In genomic region chr7:100476108-100476780, GRCh38 we compare ENCODE assay signal across 8 cellular contexts. TPM values are rescaled to one million over a fixed set of nuclear protein-coding genes. Genes with fewer than 3 reads are reported as not detected.
DNase-seq lines count a peak whose midpoint lies in the region; ATAC-seq and TF ChIP-seq lines count a peak whose summit lies in the region.

No MANE protein-coding gene starts in this region.

- ATAC-seq in activated CD4-positive, CD25-positive, alpha-beta regulatory T cell treated with anti-CD3 and anti-CD28 coated beads, Interleukin-2, amount 50 U/mL, for 24 hours = no peak

- H3K36me3 ChIP-seq in A673 (ENCODE audit: insufficient read depth, low read length, poor library complexity, severe bottlenecking) (peaks cover 9% of the 10 kb centered on the region), mucosa of stomach (ENCODE audit: control insufficient read depth, insufficient read depth, low read length) (peaks cover 8% of the 10 kb centered on the region)

- POLR2A ChIA-PET in A673 (lab: Charles Lee; ENCODE audit: low non-redundant PET) = interaction anchor here (0.7 kb wide), 1 partner anchor 141 kb away, joined by 7 read pairs; no protein-coding TSS in a partner anchor

- intact Hi-C loops in A673 (cut with micrococcal nuclease; ENCODE audit: unreplicated experiment) (loop anchor here (5.0 kb wide), 1 partner anchor 196 kb away; the partner anchor contains the start of gene GNB2), head of caudate nucleus (cut with DNase I) (loop anchor here (5.0 to 10.0 kb wide), 3 partner anchors 39 to 209 kb away; partner anchors contain the start of gene PPP1R35)

- peaks cover 26% of the 10 kb centered on the region for H3K4me1 Mint-ChIP-seq in HFFc6 (ENCODE audit: low read depth)
- peaks cover 36% of the 10 kb centered on the region for H3K4me1 Mint-ChIP-seq in brain

- peak overlapping the region; percentile 95 for H3K9ac ChIP-seq in mucosa of stomach (ENCODE audit: low read length)

- H3K36me3 Mint-ChIP-seq in HFFc6 (ENCODE audit: low read depth) = peaks cover 10% of the 10 kb centered on the region; the same call in 1 of the 2 replicates
- H3K36me3 Mint-ChIP-seq in brain = peaks cover 4% of the 10 kb centered on the region

- H3K9me3 Mint-ChIP-seq in HFFc6 (no peaks in the 10 kb centered on the region), brain (no peaks in the 10 kb centered on the region)

- H3K27ac Mint-ChIP-seq in HFFc6 (peak overlapping the region; percentile 68), brain (peak overlapping the region; percentile 80 to 93 (median 87))

- DNase-seq in A673 (ENCODE audit: low spot score) (no peak), HFFc6 (no peak), SW 1271 (lab: John Stamatoyannopoulos, UW) (no peak), head of caudate nucleus (no peak), GM10266 (ENCODE audit: extremely low spot score) (no peak)

- H3K27me3 ChIP-seq in A673 (replicated peaks; ENCODE audit: insufficient read depth, low read depth, low read length, poor library complexity) (no peaks in the 10 kb centered on the region), mucosa of stomach (ENCODE audit: control insufficient read depth, insufficient read depth, low read length) (no peaks in the 10 kb centered on the region)

- H3K9me3 ChIP-seq in A673 (ENCODE audit: low read depth, low read length, poor library complexity, severe bottlenecking) (no peaks in the 10 kb centered on the region), mucosa of stomach (ENCODE audit: control insufficient read depth, low read length) (no peaks in the 10 kb centered on the region)

- peak overlapping the region; percentile 100 for H3K4me3 Mint-ChIP-seq in HFFc6
- H3K4me3 Mint-ChIP-seq in brain = peak overlapping the region; percentile 82 to 96 (median 88)

- H3K27ac ChIP-seq in A673 (ENCODE audit: low read depth, low read length, poor library complexity, severe bottlenecking) = peak overlapping the region; percentile 70

- H3K27me3 Mint-ChIP-seq in HFFc6 (ENCODE audit: insufficient read depth) = peaks cover 3% of the 10 kb centered on the region; the same call in 1 of the 2 replicates
- peaks cover 4% of the 10 kb centered on the region for H3K27me3 Mint-ChIP-seq in brain

- peak overlapping the region; percentile 87 for H3K4me3 ChIP-seq in A673 (ENCODE audit: low read depth, low read length, poor library complexity, severe bottlenecking)
- no peak overlapping the region for H3K4me3 ChIP-seq in mucosa of stomach (ENCODE audit: low read length)

- H3K4me1 ChIP-seq in A673 (ENCODE audit: insufficient read depth, low read length, poor library complexity, severe bottlenecking) (peaks cover 43% of the 10 kb centered on the region), mucosa of stomach (ENCODE audit: control insufficient read depth, insufficient read depth, low read length) (peaks cover 36% of the 10 kb centered on the region)

- CTCF ChIA-PET in A673 (lab: Charles Lee) = interaction anchor here (0.6 kb wide), 1 partner anchor 100 kb away, joined by 3 read pairs; no protein-coding TSS in a partner anchor

- TF ChIP-seq CTCF in A673 (conservative IDR thresholded peaks at IDR 0.05; ENCODE audit: low read depth, low read length) = no peak
- no peak for TF ChIP-seq CTCF in HFFc6 (IDR thresholded peaks at IDR 0.05)
- TF ChIP-seq CTCF in brain (conservative IDR thresholded peaks at IDR 0.05) = no peak
- TF ChIP-seq CTCF in GM10266 (IDR thresholded peaks at IDR 0.05; ENCODE audit: control insufficient read depth, insufficient read depth, low read depth, missing control alignments) = no peak

- no TSS peak for BruUV-seq in A673 (replicated peaks; lab: Mats Ljungman, UMichigan)

RNA-seq across cellular contexts. Expression of gene TSC22D4, which starts 2.8 kb away (rescaled TPM):
- 69.0 and 71.0 TPM in 2 replicates for total RNA-seq in A673 (2021)
- 10 to 100 TPM; 50.6 to 54.5 (median 51.7) TPM for total RNA-seq in HFFc6 (2021; fragmentation: NEBNext Ultra II Directional; extraction: Animal tissue kit (Norgen Biotek cat#: 25700))
- 383 TPM for polyA plus RNA-seq in brain (ENCODE audit: insufficient read depth, low read depth, low replicate concordance)

RNA-seq across cellular contexts. Expression of gene NYAP1, which starts 7.5 kb away (rescaled TPM):
- 1.3 and 3.2 TPM in 2 replicates for total RNA-seq in A673 (2021)
- total RNA-seq in HFFc6 (2021; fragmentation: NEBNext Ultra II Directional; extraction: Animal tissue kit (Norgen Biotek cat#: 25700)) = under 1 TPM; 0.50 to 0.99 (median 0.86) TPM
- 20.8 TPM for polyA plus RNA-seq in brain (ENCODE audit: insufficient read depth, low read depth, low replicate concordance)

RNA-seq across cellular contexts. Expression of gene SPACDR, which starts 12.2 kb away (rescaled TPM):
- total RNA-seq in A673 (2021) = 2.9 and 3.9 TPM in 2 replicates
- total RNA-seq in HFFc6 (2021; fragmentation: NEBNext Ultra II Directional; extraction: Animal tissue kit (Norgen Biotek cat#: 25700)) = 1 to 10 TPM in 3 of 6 experiments, under 1 TPM in 3; 0.66 to 1.6 (median 1.0) TPM
- 1.6 TPM for polyA plus RNA-seq in brain (ENCODE audit: insufficient read depth, low read depth, low replicate concordance)

RNA-seq across cellular contexts. Expression of gene PPP1R35, which starts 39.9 kb away (rescaled TPM):
- total RNA-seq in A673 (2021) = 27.3 and 37.3 TPM in 2 replicates
- total RNA-seq in HFFc6 (2021; fragmentation: NEBNext Ultra II Directional; extraction: Animal tissue kit (Norgen Biotek cat#: 25700)) = 10 to 100 TPM; 22.9 to 33.6 (median 26.5) TPM
- polyA plus RNA-seq in brain (ENCODE audit: insufficient read depth, low read depth, low replicate concordance) = 34.4 TPM

RNA-seq across cellular contexts. Expression of gene MEPCE, which starts 46.6 kb away (rescaled TPM):
- 65.3 and 85.9 TPM in 2 replicates for total RNA-seq in A673 (2021)
- total RNA-seq in HFFc6 (2021; fragmentation: NEBNext Ultra II Directional; extraction: Animal tissue kit (Norgen Biotek cat#: 25700)) = 10 to 100 TPM; 38.7 to 42.9 (median 41.2) TPM
- 57.4 TPM for polyA plus RNA-seq in brain (ENCODE audit: insufficient read depth, low read depth, low replicate concordance)
